ENCODE assay signal across 9 cellular contexts in the genomic region with DNA sequence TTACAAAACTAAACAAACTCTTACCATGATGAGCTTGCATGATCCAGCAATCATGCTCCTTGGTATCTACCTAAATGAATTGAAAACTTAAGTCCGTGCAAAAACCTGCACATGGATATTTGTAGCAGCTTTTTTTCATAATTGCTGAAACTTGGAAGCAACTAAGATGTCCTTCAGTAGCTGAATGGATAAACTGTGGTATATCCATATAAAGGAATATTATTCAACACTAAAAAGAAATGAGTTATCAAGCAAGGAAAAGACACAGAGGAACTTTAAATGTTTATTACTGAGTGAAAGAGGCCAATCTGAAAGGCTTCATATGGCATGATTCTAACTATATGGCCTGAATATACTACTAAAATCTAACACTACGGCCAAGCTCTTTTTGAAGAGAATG.
"Had no signal": no experiment of that assay in that cellular context is flagged by ENCODE, and none has a peak within 500 bp of the region (broad histone marks: within the 10 kb centered on the region; RNA-seq: fewer than 3 reads in every experiment).

No MANE protein-coding gene starts in this region.

- H3K4me2 ChIP-seq: GM23338 had no signal

- H3K9ac ChIP-seq: GM23248 had no signal

- ATAC-seq: GM23338, HCT116 had no signal

- H3K27ac ChIP-seq: GM23248 had no signal

- DNase-seq: GM23248, GOT3, H7, H9, HCEC 1CT, HFFc6 had no signal

- H3K9me3 ChIP-seq: HAP-1 had no signal

- H2AFZ ChIP-seq: GM23248, GM23338 had no signal

- H3K4me3 ChIP-seq: GM23248, GM23338, HAP-1 had no signal

- H3K36me3 ChIP-seq: HAP-1 had no signal
